Comparison of ENCODE assay signal across 26 cellular contexts in genomic region chr11:69882270-69882608, GRCh38.
"Had no signal": no experiment of that assay in that cellular context is flagged by ENCODE, and none has a peak within 500 bp of the region (broad histone marks: within the 10 kb centered on the region; RNA-seq: fewer than 3 reads in every experiment).

No MANE protein-coding gene starts in this region.

- H3K27ac ChIP-seq: adrenal gland, KMS-11, SJCRH30, VCaP had no signal

- H3K36me3 Mint-ChIP-seq: activated naive CD4-positive, alpha-beta T cell treated with anti-CD3 and anti-CD28 coated beads, Interleukin-2, amount 10 ng/mL, durations not matched to agents 7 days and 5 days; activated naive CD8-positive, alpha-beta T cell treated with anti-CD3 and anti-CD28 coated beads, Interleukin-2, amount 10 ng/mL, durations not matched to agents 7 days and 5 days had no signal

- H3K4me1 ChIP-seq: adrenal gland, SJCRH30 had no signal

- H3K9me3 Mint-ChIP-seq: activated CD8-positive, alpha-beta T cell treated with anti-CD3 and anti-CD28 coated beads for 36 hours; activated naive CD4-positive, alpha-beta T cell treated with anti-CD3 and anti-CD28 coated beads, Interleukin-2, amount 10 ng/mL, durations not matched to agents 7 days and 5 days; activated naive CD8-positive, alpha-beta T cell treated with anti-CD3 and anti-CD28 coated beads, Interleukin-2, amount 10 ng/mL, durations not matched to agents 7 days and 5 days; activated T-cell treated with anti-CD3 and anti-CD28 coated beads, Interleukin-2, amount 50 U/mL, for 72 hours; activated T-helper 2 cell treated with anti-CD3 and anti-CD28 coated beads, Interferon-gamma antibody, Interleukin-2, Interleukin-4, amounts not matched to agents 10 μg/mL and 5 μg/mL and 100 μg/mL, durations not matched to agents 14 hours and 24 hours and 36 hours had no signal

- H3K4me3 Mint-ChIP-seq: activated CD8-positive, alpha-beta T cell treated with anti-CD3 and anti-CD28 coated beads for 36 hours; activated naive CD4-positive, alpha-beta T cell treated with anti-CD3 and anti-CD28 coated beads, Interleukin-2, amount 10 ng/mL, durations not matched to agents 7 days and 5 days; activated naive CD8-positive, alpha-beta T cell treated with anti-CD3 and anti-CD28 coated beads, Interleukin-2, amount 10 ng/mL, durations not matched to agents 7 days and 5 days; activated T-cell treated with anti-CD3 and anti-CD28 coated beads, Interleukin-2, amount 50 U/mL, for 72 hours had no signal

- H3K27me3 Mint-ChIP-seq: activated CD8-positive, alpha-beta T cell treated with anti-CD3 and anti-CD28 coated beads for 36 hours; activated naive CD8-positive, alpha-beta T cell treated with anti-CD3 and anti-CD28 coated beads, Interleukin-2, amount 10 ng/mL, durations not matched to agents 7 days and 5 days had no signal

- H3K9me2 ChIP-seq: SK-N-SH had no signal

- H3K27ac Mint-ChIP-seq: activated CD8-positive, alpha-beta T cell treated with anti-CD3 and anti-CD28 coated beads for 36 hours; activated naive CD4-positive, alpha-beta T cell treated with anti-CD3 and anti-CD28 coated beads, Interleukin-2, amount 10 ng/mL, durations not matched to agents 7 days and 5 days; activated naive CD8-positive, alpha-beta T cell treated with anti-CD3 and anti-CD28 coated beads, Interleukin-2, amount 10 ng/mL, durations not matched to agents 7 days and 5 days; activated T-cell treated with anti-CD3 and anti-CD28 coated beads, Interleukin-2, amount 50 U/mL, for 72 hours; activated T-helper 2 cell treated with anti-CD3 and anti-CD28 coated beads, Interferon-gamma antibody, Interleukin-2, Interleukin-4, amounts not matched to agents 10 μg/mL and 5 μg/mL and 100 μg/mL, durations not matched to agents 14 hours and 24 hours and 36 hours had no signal

- H3K4me1 Mint-ChIP-seq: activated naive CD4-positive, alpha-beta T cell treated with anti-CD3 and anti-CD28 coated beads, Interleukin-2, amount 10 ng/mL, durations not matched to agents 7 days and 5 days; activated naive CD8-positive, alpha-beta T cell treated with anti-CD3 and anti-CD28 coated beads, Interleukin-2, amount 10 ng/mL, durations not matched to agents 7 days and 5 days had no signal

- H3K4me2 ChIP-seq: KMS-11, SK-N-SH had no signal

- H3K36me3 ChIP-seq: adrenal gland, SJCRH30 had no signal

- H3K9ac ChIP-seq: KMS-11, SK-N-SH had no signal

- H3K4me3 ChIP-seq: adrenal gland, SJCRH30 had no signal

- H3K9me3 ChIP-seq: adrenal gland, SJCRH30, SK-N-SH had no signal

- ATAC-seq: activated CD8-positive, alpha-beta T cell treated with anti-CD3 and anti-CD28 coated beads for 36 hours; activated T-cell treated with anti-CD3 and anti-CD28 coated beads, Interleukin-2, amount 50 U/mL, for 72 hours; Right ventricle myocardium inferior had no signal

- DNase-seq: activated CD4-positive, alpha-beta T cell treated with anti-CD3 and anti-CD28 coated beads for 4 hours; activated CD8-positive, alpha-beta memory T cell treated with anti-CD3 and anti-CD28 coated beads, Interleukin-2, amount 50 U/mL, for 4 hours; activated gamma-delta T cell treated with Interleukin-2 at 50 U/mL for 16 hours; activated naive CD4-positive, alpha-beta T cell treated with anti-CD3 and anti-CD28 coated beads, Interleukin-2, amount 10 ng/mL, durations not matched to agents 7 days and 5 days; activated naive CD8-positive, alpha-beta T cell treated with anti-CD3 and anti-CD28 coated beads, Interleukin-2, amount 10 ng/mL, durations not matched to agents 7 days and 5 days; activated T-cell treated with anti-CD3 and anti-CD28 coated beads, Interleukin-2, amount 50 U/mL, for 72 hours; adrenal gland; anterior cingulate cortex; cerebellar nuclear complex; MV-4-11; NCI-H1105; NCI-H1436; NCI-H1694 treated with DMSO at 0.1 percent for 48 hours; NCI-H2029 treated with DMSO at 0.1 percent for 48 hours; NCI-H510A treated with DMSO at 0.1 percent for 48 hours; NCI-H69; NK-92 treated with Interleukin-12 subunit alpha and Interleukin-12 subunit beta, amount 100 ng/mL, for 24 hours; RPMI8226; SJCRH30; SK-N-SH; T-helper 1 cell had no signal

- H3K27me3 ChIP-seq: adrenal gland had no signal
